Comparison of ENCODE assay signal across 1 cellular context in genomic region chr17:35174835-35175334, GRCh38.
TF ChIP-seq lines count a peak whose summit lies in the region.

No MANE protein-coding gene starts in this region.

TF ChIP-seq in HEK293, 187 proteins besides CTCF, POLR2A, EP300 and RAD21:
- TF ChIP-seq ZNF639 (tag by site-specific recombination; IDR thresholded peaks at IDR 0.05) (no peak), ZNF350 (tag by site-specific recombination; IDR thresholded peaks at IDR 0.05) (no peak), MEIS1 (CRISPR knock-in tag; IDR thresholded peaks at IDR 0.05; ENCODE audit: borderline replicate concordance) (no peak), ZNF658 (tag by site-specific recombination; IDR thresholded peaks at IDR 0.05) (no peak), ZFP37 (tag by site-specific recombination; IDR thresholded peaks at IDR 0.05) (no peak), ZNF16 (tag by site-specific recombination; IDR thresholded peaks at IDR 0.05; ENCODE audit: low read depth) (no peak), ZNF664 (tag by site-specific recombination; IDR thresholded peaks at IDR 0.05) (no peak), ZNF548 (tag by site-specific recombination; IDR thresholded peaks at IDR 0.05) (no peak), BCL11A (tag by site-specific recombination; IDR thresholded peaks at IDR 0.05; ENCODE audit: low read depth) (no peak), ZBTB17 (tag by site-specific recombination; IDR thresholded peaks at IDR 0.05) (peak; percentile 52), ZNF366 (tag by site-specific recombination; conservative IDR thresholded peaks at IDR 0.05) (peak; percentile 96), SP3 (tag by site-specific recombination; IDR thresholded peaks at IDR 0.05) (no peak), ZNF596 (tag by site-specific recombination; IDR thresholded peaks at IDR 0.05) (no peak), ZNF488 (tag by site-specific recombination; IDR thresholded peaks at IDR 0.05) (no peak), PRDM1 (tag by site-specific recombination; IDR thresholded peaks at IDR 0.05) (peak; percentile 94), ZNF324 (tag by site-specific recombination; IDR thresholded peaks at IDR 0.05) (no peak), SALL2 (tag by site-specific recombination; IDR thresholded peaks at IDR 0.05; ENCODE audit: borderline replicate concordance) (no peak), ZNF521 (tag by site-specific recombination; IDR thresholded peaks at IDR 0.05) (peak; percentile 64; the same call in 1 of the 2 replicates), ZNF335 (tag by site-specific recombination; conservative IDR thresholded peaks at IDR 0.05) (no peak), KLF7 (tag by site-specific recombination; IDR thresholded peaks at IDR 0.05; ENCODE audit: borderline replicate concordance) (no peak), ZNF571 (tag by site-specific recombination; IDR thresholded peaks at IDR 0.05) (0 out of 2 replicates have a peak, but pooled peaks have one; percentile 16), TSHZ1 (tag by site-specific recombination; IDR thresholded peaks at IDR 0.05; ENCODE audit: borderline replicate concordance) (no peak), ZNF140 (tag by site-specific recombination; IDR thresholded peaks at IDR 0.05) (no peak), ZNF654 (tag by site-specific recombination; IDR thresholded peaks at IDR 0.05; ENCODE audit: low read depth) (no peak), TRIM28 (IDR thresholded peaks at IDR 0.05; ENCODE audit: borderline replicate concordance, low read length) (no peak), ZNF223 (tag by site-specific recombination; IDR thresholded peaks at IDR 0.05) (no peak), ZNF701 (tag by site-specific recombination; IDR thresholded peaks at IDR 0.05) (no peak), ZNF311 (tag by site-specific recombination; IDR thresholded peaks at IDR 0.05; ENCODE audit: borderline replicate concordance) (no peak), ZNF624 (tag by site-specific recombination; IDR thresholded peaks at IDR 0.05) (no peak), ZNF707 (tag by site-specific recombination; IDR thresholded peaks at IDR 0.05) (no peak), ZNF155 (tag by site-specific recombination; IDR thresholded peaks at IDR 0.05) (no peak), KLF10 (tag by site-specific recombination; IDR thresholded peaks at IDR 0.05) (no peak), ZNF776 (tag by site-specific recombination; IDR thresholded peaks at IDR 0.05; ENCODE audit: borderline replicate concordance) (peak; percentile 69; the same call in 1 of the 2 replicates), ZSCAN30 (tag by site-specific recombination; IDR thresholded peaks at IDR 0.05) (no peak), ZNF785 (tag by site-specific recombination; IDR thresholded peaks at IDR 0.05) (no peak), ZNF114 (tag by site-specific recombination; IDR thresholded peaks at IDR 0.05) (no peak), ZNF37A (tag by site-specific recombination; IDR thresholded peaks at IDR 0.05) (no peak)
